Comparison of ENCODE assay signal across 10 cellular contexts in genomic region chr4:73450398-73451004, GRCh38. TPM values are rescaled to one million over a fixed set of nuclear protein-coding genes. Genes with fewer than 3 reads are reported as not detected.
DNase-seq lines count a peak whose midpoint lies in the region; ATAC-seq and TF ChIP-seq lines count a peak whose summit lies in the region.
"Had no signal": no experiment of that assay in that cellular context is flagged by ENCODE, and none has a peak within 500 bp of the region (broad histone marks: within the 10 kb centered on the region; RNA-seq: fewer than 3 reads in every experiment).

No MANE protein-coding gene starts in this region.

- no peaks in the 10 kb centered on the region for H3K27me3 ChIP-seq in aorta (ENCODE audit: control insufficient read depth in 1 of 2, insufficient read depth in 2 of 2, low read length in 1 of 2)
- H3K27me3 ChIP-seq: BLaER1 treated with 17β-estradiol and CSF1 and Interleukin-3, amounts not matched to agents 10 nM and 100 nM had no signal

- peaks cover 0 to 2% of the 10 kb centered on the region in 2 donors for H3K4me1 ChIP-seq in aorta (ENCODE audit: control insufficient read depth in 1 of 2, insufficient read depth in 2 of 2, low read length in 2 of 2)
- H3K4me1 ChIP-seq: BLaER1 treated with 17β-estradiol and CSF1 and Interleukin-3, amounts not matched to agents 10 nM and 100 nM had no signal

- no peaks in the 10 kb centered on the region for H3K9me3 Mint-ChIP-seq in activated naive CD4-positive, alpha-beta T cell treated with anti-CD3 and anti-CD28 coated beads for 36 hours

- POLR2A ChIA-PET in RWPE1 (lab: Yijun Ruan, JAX; ENCODE audit: low non-redundant PET): no interaction called here

- H3K36me3 ChIP-seq in aorta (ENCODE audit: control insufficient read depth in 1 of 2, insufficient read depth in 2 of 2, low read length in 1 of 2): no peaks in the 10 kb centered on the region
- H3K36me3 ChIP-seq: BLaER1 treated with 17β-estradiol and CSF1 and Interleukin-3, amounts not matched to agents 10 nM and 100 nM had no signal

- peak; percentile 63 for ATAC-seq in Right ventricle myocardium inferior
- ATAC-seq in aorta (ENCODE audit: low FRiP score): peak; percentile 76

- H3K4me3 ChIP-seq in aorta (ENCODE audit: low read length in 2 of 2): no peak overlapping the region
- H3K4me3 ChIP-seq: BLaER1 treated with 17β-estradiol and CSF1 and Interleukin-3, amounts not matched to agents 10 nM and 100 nM had no signal

- CTCF ChIA-PET in RWPE1 (lab: Yijun Ruan, JAX): no interaction called here
- CTCF ChIA-PET in activated naive CD4-positive, alpha-beta T cell treated with anti-CD3 and anti-CD28 coated beads for 36 hours (lab: Charles Lee): no interaction called here

- peaks cover 8% of the 10 kb centered on the region for H3K27me3 Mint-ChIP-seq in activated naive CD4-positive, alpha-beta T cell treated with anti-CD3 and anti-CD28 coated beads for 36 hours (ENCODE audit: low read depth)

- H3K4me1 Mint-ChIP-seq in activated naive CD4-positive, alpha-beta T cell treated with anti-CD3 and anti-CD28 coated beads for 36 hours (ENCODE audit: low read depth): no peaks in the 10 kb centered on the region

- 15 to 20% methylated on average over 9 of the region's 9 CpGs for WGBS in aorta, 2 donors

- no peaks in the 10 kb centered on the region for H3K36me3 Mint-ChIP-seq in activated naive CD4-positive, alpha-beta T cell treated with anti-CD3 and anti-CD28 coated beads for 36 hours (ENCODE audit: low read depth)
- H3K36me3 Mint-ChIP-seq: activated naive CD8-positive, alpha-beta T cell had no signal

- H3K27ac Mint-ChIP-seq in activated naive CD4-positive, alpha-beta T cell treated with anti-CD3 and anti-CD28 coated beads for 36 hours: no peak overlapping the region
- H3K27ac Mint-ChIP-seq: activated naive CD8-positive, alpha-beta T cell had no signal

- DNase-seq in Right ventricle myocardium inferior (ENCODE audit: missing footprints) (peak; percentile 67), cardiac septum (ENCODE audit: low spot score) (no peak), RWPE1 (ENCODE audit: low spot score) (peak; percentile 26), glomerular visceral epithelial cell (ENCODE audit: extremely low spot score) (peak; percentile 83), aorta (peak; percentile 53 to 77), cerebellar nuclear complex (lab: John Stamatoyannopoulos, UW) (no peak), NCI-H2196 treated with DMSO at 0.1 percent for 48 hours (lab: John Stamatoyannopoulos, UW; ENCODE audit: unreplicated experiment) (no peak)
- DNase-seq in activated naive CD4-positive, alpha-beta T cell treated with anti-CD3 and anti-CD28 coated beads for 36 hours: no peak

- no peaks in the 10 kb centered on the region for H3K9me3 ChIP-seq in aorta (ENCODE audit: control insufficient read depth, low read length)
- H3K9me3 ChIP-seq: BLaER1 treated with 17β-estradiol and CSF1 and Interleukin-3, amounts not matched to agents 10 nM and 100 nM had no signal

- no peak for TF ChIP-seq CTCF in RWPE1 (conservative IDR thresholded peaks at IDR 0.05; ENCODE audit: low read depth)

- no peak overlapping the region for H3K4me3 Mint-ChIP-seq in activated naive CD4-positive, alpha-beta T cell treated with anti-CD3 and anti-CD28 coated beads for 36 hours
- H3K4me3 Mint-ChIP-seq: activated naive CD8-positive, alpha-beta T cell had no signal

- intact Hi-C loops in Right ventricle myocardium inferior (cut with DNase I): no loop called here
- intact Hi-C loops in cardiac septum (cut with DNase I): no loop called here
- intact Hi-C loops in aorta (cut with DNase I): no loop called here
- intact Hi-C loops in activated naive CD4-positive, alpha-beta T cell treated with anti-CD3 and anti-CD28 coated beads for 36 hours (cut with micrococcal nuclease): no loop called here

- H3K27ac ChIP-seq in RWPE1: peak overlapping the region; percentile 63
- peak overlapping the region in 1 of 2 donors; percentile 47 for H3K27ac ChIP-seq in aorta (ENCODE audit: low read depth in 1 of 2, low read length in 2 of 2)
- H3K27ac ChIP-seq: BLaER1 treated with 17β-estradiol and CSF1 and Interleukin-3, amounts not matched to agents 10 nM and 100 nM had no signal

RNA-seq across cellular contexts. Expression of gene AFP, which starts 14.5 kb away (rescaled TPM):
- not detected for total RNA-seq in Right ventricle myocardium inferior
- total RNA-seq in cardiac septum: not detected
- under 1 TPM in 1 of 2 donors, not detected in 1; 0.99 TPM for total RNA-seq in aorta
- polyA plus RNA-seq in aorta: not detected
- not detected for total RNA-seq in activated naive CD4-positive, alpha-beta T cell treated with anti-CD3 and anti-CD28 coated beads for 36 hours

RNA-seq across cellular contexts. Expression of gene AFM, which starts 31.0 kb away (rescaled TPM):
- total RNA-seq in Right ventricle myocardium inferior (not detected), cardiac septum (not detected), aorta (not detected)
- polyA plus RNA-seq in aorta: not detected
- not detected for total RNA-seq in activated naive CD4-positive, alpha-beta T cell treated with anti-CD3 and anti-CD28 coated beads for 36 hours

RNA-seq across cellular contexts. Expression of gene ALB, which starts 46.4 kb away (rescaled TPM):
- total RNA-seq in Right ventricle myocardium inferior: not detected
- total RNA-seq in cardiac septum: not detected
- 1 to 10 TPM in 1 of 2 donors, under 1 TPM in 1; 0.84 to 1.4 TPM for total RNA-seq in aorta
- polyA plus RNA-seq in aorta: 1 to 10 TPM in 1 of 2 donors, under 1 TPM in 1; 0.84 to 3.8 TPM
- total RNA-seq in activated naive CD4-positive, alpha-beta T cell treated with anti-CD3 and anti-CD28 coated beads for 36 hours: not detected

Comparison
In these comparisons a context has a peak if more than half of its experiments do, and no peak if none do; other contexts are left out.
1. DNase-seq: peak in Right ventricle myocardium inferior (single experiment), RWPE1 (single experiment), glomerular visceral epithelial cell (single experiment) and aorta (2 of 2); none in cardiac septum (single experiment), activated naive CD4-positive, alpha-beta T cell treated with anti-CD3 and anti-CD28 coated beads for 36 hours (single experiment), cerebellar nuclear complex (0 of 2) and NCI-H2196 treated with DMSO at 0.1 percent for 48 hours (single experiment).